In the genomic region with DNA sequence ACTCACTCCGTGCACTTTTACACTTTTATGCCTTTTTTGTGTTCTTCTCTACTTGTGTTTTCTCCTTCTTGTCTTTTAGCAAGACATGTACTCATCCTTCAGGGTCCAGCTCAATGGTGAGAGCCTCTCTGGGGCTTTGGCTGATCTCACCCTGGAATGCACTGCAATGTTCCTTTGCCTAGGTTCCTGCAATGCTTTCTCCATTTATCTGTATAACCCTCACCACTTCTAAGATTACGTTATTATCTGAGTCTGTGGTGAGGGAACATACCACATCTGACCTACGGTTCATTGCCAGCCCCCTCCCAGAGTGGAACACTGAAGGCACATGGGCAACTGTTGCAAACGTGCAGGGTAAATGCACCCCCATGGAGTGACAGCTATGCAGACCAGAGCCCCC, we compare ENCODE assay signal across 17 cellular contexts. TPM values are rescaled to one million over a fixed set of nuclear protein-coding genes. Genes with fewer than 3 reads are reported as not detected.
DNase-seq lines count a peak whose midpoint lies in the region; FAIRE-seq and TF ChIP-seq lines count a peak whose summit lies in the region.
"Had no signal": no experiment of that assay in that cellular context is flagged by ENCODE, and none has a peak within 500 bp of the region (broad histone marks: within the 10 kb centered on the region; RNA-seq: fewer than 3 reads in every experiment).

No MANE protein-coding gene starts in this region.

- H2AFZ ChIP-seq in astrocyte (ENCODE audit: low read depth, low read length): no peak overlapping the region

- no peak for FAIRE-seq in astrocyte (lab: Jason Lieb, UNC)
- FAIRE-seq: GM19239 had no signal

- no peak overlapping the region for H3K27ac Mint-ChIP-seq in astrocyte (ENCODE audit: unreplicated experiment)
- H3K27ac Mint-ChIP-seq: CD8-positive, alpha-beta memory T cell; H9 had no signal

- no peak overlapping the region for H3K4me3 Mint-ChIP-seq in astrocyte (ENCODE audit: unreplicated experiment)
- H3K4me3 Mint-ChIP-seq: CD8-positive, alpha-beta memory T cell; H9 had no signal

- peaks cover 21% of the 10 kb centered on the region for H3K4me1 ChIP-seq in astrocyte (ENCODE audit: insufficient read depth, low read length)
- H3K4me1 ChIP-seq: A549, Caco-2 had no signal

- no peaks in the 10 kb centered on the region for H3K9me3 ChIP-seq in astrocyte (ENCODE audit: insufficient read depth, low read depth, low read length)
- H3K9me3 ChIP-seq: Caco-2 had no signal

- H3K4me1 Mint-ChIP-seq in astrocyte (ENCODE audit: low read depth, unreplicated experiment): peaks cover 9% of the 10 kb centered on the region
- H3K4me1 Mint-ChIP-seq: CD8-positive, alpha-beta memory T cell had no signal

- peaks cover 7% of the 10 kb centered on the region for H3K27me3 Mint-ChIP-seq in astrocyte (ENCODE audit: low read depth, unreplicated experiment)

- peaks cover 5% of the 10 kb centered on the region for H3K27me3 ChIP-seq in astrocyte (ENCODE audit: insufficient read depth, low read length)

- H3K9ac ChIP-seq in astrocyte (ENCODE audit: low read length): no peak overlapping the region

- H3K4me2 ChIP-seq in astrocyte (ENCODE audit: low read length): no peak overlapping the region
- H3K4me2 ChIP-seq: A549 had no signal

- H3K36me3 Mint-ChIP-seq in astrocyte (ENCODE audit: low read depth, unreplicated experiment): no peaks in the 10 kb centered on the region
- H3K36me3 Mint-ChIP-seq: CD8-positive, alpha-beta memory T cell had no signal

- H3K4me3 ChIP-seq in Jurkat, Clone E6-1 (ENCODE audit: low read length): no peak overlapping the region
- no peak overlapping the region for H3K4me3 ChIP-seq in astrocyte (ENCODE audit: insufficient read depth, low read depth, low read length)
- H3K4me3 ChIP-seq: A549 had no signal

- H3K36me3 ChIP-seq in astrocyte (ENCODE audit: insufficient read depth, low read length): no peaks in the 10 kb centered on the region

- H3K79me2 ChIP-seq in astrocyte (ENCODE audit: insufficient read depth, low read length): no peaks in the 10 kb centered on the region

- DNase-seq in Jurkat, Clone E6-1 (ENCODE audit: low read depth, low spot score): peak; percentile 18
- DNase-seq in astrocyte (ENCODE audit: low read depth) (peak; percentile 38), glomerular visceral epithelial cell (ENCODE audit: extremely low spot score) (peak; percentile 43), AML-193 (lab: John Stamatoyannopoulos, UW) (no peak), NCI-H1436 (lab: John Stamatoyannopoulos, UW) (no peak), SIG-M5 (lab: John Stamatoyannopoulos, UW) (no peak)
- DNase-seq: Caco-2; CD8-positive, alpha-beta memory T cell; DND-41; GF-D8; GOT3; H9 had no signal

- H3K9me3 Mint-ChIP-seq in astrocyte (ENCODE audit: unreplicated experiment): no peaks in the 10 kb centered on the region
- H3K9me3 Mint-ChIP-seq: H9 had no signal

- H3K27ac ChIP-seq in astrocyte (ENCODE audit: low read depth, low read length): no peak overlapping the region
- H3K27ac ChIP-seq: A549 had no signal

- TF ChIP-seq CTCF in astrocyte (IDR thresholded peaks at IDR 0.05; ENCODE audit: insufficient read depth, low read depth, low read length): no peak

- no peaks in the 10 kb centered on the region for H4K20me1 ChIP-seq in astrocyte (ENCODE audit: insufficient read depth, low read length)

RNA-seq across cellular contexts. Expression of a gene that starts 47.3 kb away (rescaled TPM):
- polyA plus RNA-seq in Jurkat, Clone E6-1 (2012; ENCODE audit: insufficient read depth, insufficient read length): not detected
- total RNA-seq in astrocyte: 0.45 and 0.60 TPM in 2 replicates
- total RNA-seq: Caco-2; CD8-positive, alpha-beta memory T cell; HT1080 had no signal
- polyA plus RNA-seq: A549; AG04450; BJ; CD8-positive, alpha-beta memory T cell had no signal

Comparison
In these comparisons a context has a peak if more than half of its experiments do, and no peak if none do; other contexts are left out.
1. DNase-seq: peak in Jurkat, Clone E6-1 (single experiment), astrocyte (single experiment) and glomerular visceral epithelial cell (single experiment); none in AML-193 (0 of 2), NCI-H1436 (single experiment) and SIG-M5 (single experiment).